33 cellular contexts compared by ENCODE assay signal in the genomic region with DNA sequence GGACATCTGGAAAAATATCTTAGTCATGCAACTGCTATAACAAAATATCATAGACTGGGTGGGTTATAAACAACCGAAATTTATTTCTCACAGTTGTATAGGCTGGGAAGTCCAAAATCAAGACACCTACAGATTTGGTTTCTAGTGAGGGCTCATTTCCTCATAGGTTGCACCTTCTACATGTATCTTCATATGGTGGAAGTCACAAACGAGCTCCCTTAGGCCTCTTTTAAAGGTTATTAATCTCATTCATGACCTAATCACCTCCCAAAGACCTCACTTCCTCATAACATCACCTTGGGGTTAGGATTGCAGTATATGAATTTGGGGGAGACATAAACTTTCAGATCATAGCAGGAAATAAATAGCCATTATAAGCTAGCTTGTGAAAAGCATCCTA.
"Had no signal": no experiment of that assay in that cellular context is flagged by ENCODE, and none has a peak within 500 bp of the region (broad histone marks: within the 10 kb centered on the region; RNA-seq: fewer than 3 reads in every experiment).

No MANE protein-coding gene starts in this region.

- H3K9me3 ChIP-seq: adrenal gland, body of pancreas, breast epithelium had no signal

- ATAC-seq: activated CD8-positive, alpha-beta T cell treated with anti-CD3 and anti-CD28 coated beads for 36 hours; activated naive CD4-positive, alpha-beta T cell treated with anti-CD3 and anti-CD28 coated beads, Interleukin-2, amount 50 U/mL, for 72 hours; activated T-helper 17 cell treated with anti-CD3 and anti-CD28 coated beads, Interleukin-2, amount 50 U/mL, for 72 hours; body of pancreas had no signal

- H3K4me1 ChIP-seq: breast epithelium had no signal

- H3K27ac Mint-ChIP-seq: activated B cell treated with CpG ODN at 0.5 μM for 24 hours; activated CD4-positive, alpha-beta memory T cell treated with anti-CD3 and anti-CD28 coated beads for 36 hours; activated CD4-positive, alpha-beta T cell treated with anti-CD3 and anti-CD28 coated beads, Interleukin-2, amount 10 ng/mL, durations not matched to agents 24 days and 14 days; activated CD8-positive, alpha-beta T cell treated with anti-CD3 and anti-CD28 coated beads for 36 hours; activated naive CD4-positive, alpha-beta T cell treated with anti-CD3 and anti-CD28 coated beads for 36 hours; activated naive CD8-positive, alpha-beta T cell treated with anti-CD3 and anti-CD28 coated beads for 36 hours; activated T-helper 1 cell treated with anti-CD3 and anti-CD28 coated beads, Interleukin-12 subunit alpha, Interleukin-12 subunit beta, Interleukin-2, Interleukin-4 antibody, amounts not matched to agents 30 ng/mL and 10 ng/mL and 1 ng/mL, durations not matched to agents 14 hours and 24 hours and 36 hours; activated T-helper 17 cell treated with anti-CD3 and anti-CD28 coated beads, Interleukin-2, amount 50 U/mL, for 72 hours; T-helper 1 cell treated with Interleukin-12 subunit alpha and Interleukin-12 subunit beta and Interleukin-4 antibody, amounts not matched to agents 30 μg/mL and 1 μg/mL, for 36 hours; T-helper 2 cell treated with Interferon-gamma antibody and Interleukin-4, amounts not matched to agents 5 μg/mL and 100 μg/mL, for 36 hours had no signal

- H3K4me3 ChIP-seq: adrenal gland, body of pancreas, breast epithelium had no signal

- H3K4me3 Mint-ChIP-seq: activated B cell treated with CpG ODN at 0.5 μM for 24 hours; activated CD4-positive, alpha-beta memory T cell treated with anti-CD3 and anti-CD28 coated beads for 36 hours; activated CD4-positive, alpha-beta T cell treated with anti-CD3 and anti-CD28 coated beads, Interleukin-2, amount 10 ng/mL, durations not matched to agents 24 days and 14 days; activated CD8-positive, alpha-beta T cell treated with anti-CD3 and anti-CD28 coated beads for 36 hours; activated naive CD4-positive, alpha-beta T cell treated with anti-CD3 and anti-CD28 coated beads for 36 hours; activated naive CD8-positive, alpha-beta T cell treated with anti-CD3 and anti-CD28 coated beads for 36 hours; activated T-helper 1 cell treated with anti-CD3 and anti-CD28 coated beads, Interleukin-12 subunit alpha, Interleukin-12 subunit beta, Interleukin-2, Interleukin-4 antibody, amounts not matched to agents 30 ng/mL and 10 ng/mL and 1 ng/mL, durations not matched to agents 14 hours and 24 hours and 36 hours; activated T-helper 17 cell treated with anti-CD3 and anti-CD28 coated beads, Interleukin-2, amount 50 U/mL, for 72 hours; T-helper 1 cell treated with Interleukin-12 subunit alpha and Interleukin-12 subunit beta and Interleukin-4 antibody, amounts not matched to agents 30 μg/mL and 1 μg/mL, for 36 hours; T-helper 2 cell treated with Interferon-gamma antibody and Interleukin-4, amounts not matched to agents 5 μg/mL and 100 μg/mL, for 36 hours had no signal

- H3K36me3 ChIP-seq: adrenal gland, brain microvascular endothelial cell, breast epithelium had no signal

- H3K27me3 Mint-ChIP-seq: activated B cell treated with CpG ODN at 0.5 μM for 24 hours; activated CD4-positive, alpha-beta memory T cell treated with anti-CD3 and anti-CD28 coated beads for 36 hours; activated CD4-positive, alpha-beta T cell treated with anti-CD3 and anti-CD28 coated beads, Interleukin-2, amount 10 ng/mL, durations not matched to agents 24 days and 14 days; activated CD8-positive, alpha-beta T cell treated with anti-CD3 and anti-CD28 coated beads for 36 hours; activated naive CD8-positive, alpha-beta T cell treated with anti-CD3 and anti-CD28 coated beads for 36 hours; activated T-helper 17 cell treated with anti-CD3 and anti-CD28 coated beads, Interleukin-2, amount 50 U/mL, for 72 hours had no signal

- H3K4me1 Mint-ChIP-seq: activated B cell treated with CpG ODN at 0.5 μM for 24 hours; activated CD4-positive, alpha-beta T cell treated with anti-CD3 and anti-CD28 coated beads, Interleukin-2, amount 10 ng/mL, durations not matched to agents 24 days and 14 days; activated naive CD8-positive, alpha-beta T cell treated with anti-CD3 and anti-CD28 coated beads for 36 hours; activated T-helper 17 cell treated with anti-CD3 and anti-CD28 coated beads, Interleukin-2, amount 50 U/mL, for 72 hours had no signal

- H3K27ac ChIP-seq: adrenal gland, body of pancreas, brain microvascular endothelial cell, breast epithelium, VCaP had no signal

- H3K9me3 Mint-ChIP-seq: activated B cell treated with CpG ODN at 0.5 μM for 24 hours; activated CD4-positive, alpha-beta memory T cell treated with anti-CD3 and anti-CD28 coated beads for 36 hours; activated CD4-positive, alpha-beta T cell treated with anti-CD3 and anti-CD28 coated beads, Interleukin-2, amount 10 ng/mL, durations not matched to agents 24 days and 14 days; activated CD8-positive, alpha-beta T cell treated with anti-CD3 and anti-CD28 coated beads for 36 hours; activated naive CD4-positive, alpha-beta T cell treated with anti-CD3 and anti-CD28 coated beads for 36 hours; activated naive CD4-positive, alpha-beta T cell treated with anti-CD3 and anti-CD28 coated beads, Interleukin-2, amount 50 U/mL, for 72 hours; activated naive CD8-positive, alpha-beta T cell treated with anti-CD3 and anti-CD28 coated beads for 36 hours; activated T-helper 1 cell treated with anti-CD3 and anti-CD28 coated beads, Interleukin-12 subunit alpha, Interleukin-12 subunit beta, Interleukin-2, Interleukin-4 antibody, amounts not matched to agents 30 ng/mL and 10 ng/mL and 1 ng/mL, durations not matched to agents 14 hours and 24 hours and 36 hours; activated T-helper 17 cell treated with anti-CD3 and anti-CD28 coated beads, Interleukin-2, amount 50 U/mL, for 72 hours; T-helper 1 cell treated with Interleukin-12 subunit alpha and Interleukin-12 subunit beta and Interleukin-4 antibody, amounts not matched to agents 30 μg/mL and 1 μg/mL, for 36 hours; T-helper 2 cell treated with Interferon-gamma antibody and Interleukin-4, amounts not matched to agents 5 μg/mL and 100 μg/mL, for 36 hours had no signal

- DNase-seq: activated B cell treated with CpG ODN at 0.5 μM for 24 hours; activated CD4-positive, alpha-beta memory T cell treated with anti-CD3 and anti-CD28 coated beads for 36 hours; activated CD4-positive, alpha-beta T cell treated with anti-CD3 and anti-CD28 coated beads for 4 hours; activated CD4-positive, alpha-beta T cell treated with anti-CD3 and anti-CD28 coated beads, Interleukin-2, amount 10 ng/mL, durations not matched to agents 24 days and 14 days; activated CD4-positive, alpha-beta T cell treated with anti-CD3 and anti-CD28 coated beads, Interleukin-2, amount 50 U/mL, for 1 hour; activated CD4-positive, alpha-beta T cell treated with anti-CD3 and anti-CD28 coated beads, Interleukin-2, amount 50 U/mL, for 4 hours; activated CD4-positive, CD25-positive, alpha-beta regulatory T cell treated with anti-CD3 and anti-CD28 coated beads, Interleukin-2, amount 50 U/mL, for 72 hours; activated CD8-positive, alpha-beta memory T cell treated with anti-CD3 and anti-CD28 coated beads, Interleukin-2, amount 50 U/mL, for 4 hours; activated CD8-positive, alpha-beta T cell treated with anti-CD3 and anti-CD28 coated beads for 36 hours; activated effector memory CD4-positive, alpha-beta T cell treated with anti-CD3 and anti-CD28 coated beads, Interleukin-2, amount 50 U/mL, for 16 hours; activated gamma-delta T cell treated with Interleukin-2 at 50 U/mL for 16 hours; activated naive CD4-positive, alpha-beta T cell; activated naive CD4-positive, alpha-beta T cell treated with anti-CD3 and anti-CD28 coated beads for 36 hours; activated naive CD4-positive, alpha-beta T cell treated with anti-CD3 and anti-CD28 coated beads, Interleukin-2, amount 50 U/mL, for 16 hours; activated naive CD8-positive, alpha-beta T cell treated with anti-CD3 and anti-CD28 coated beads for 36 hours; activated T-cell treated with anti-CD3 and anti-CD28 coated beads for 4 hours; activated T-cell treated with anti-CD3 and anti-CD28 coated beads, Interleukin-2, amount 50 U/mL, for 1 hour; adrenal gland; amniotic stem cell; aorta; body of pancreas; brain microvascular endothelial cell; central memory CD4-positive, alpha-beta T cell; T-helper 1 cell; T-helper 2 cell; T-helper 9 cell had no signal
